2 cellular contexts compared by ENCODE assay signal in genomic region chrX:50941638-50942037, GRCh38.
TF ChIP-seq lines count a peak whose summit lies in the region.

No MANE protein-coding gene starts in this region.

TF ChIP-seq in HCT116, 20 proteins besides CTCF, POLR2A, EP300 and RAD21:
- TF ChIP-seq MAX (IDR thresholded peaks at IDR 0.05): 0 out of 2 replicates have a peak, but pooled peaks have one; percentile 17
- TF ChIP-seq ZFX (IDR thresholded peaks at IDR 0.05): no peak

TF ChIP-seq in HepG2, 621 proteins besides CTCF, POLR2A, EP300 and RAD21:
- no peak for TF ChIP-seq AGO1 (IDR thresholded peaks at IDR 0.05; ENCODE audit: low read depth, low read length, poor library complexity, severe bottlenecking)
- no peak for TF ChIP-seq HNRNPH1 (optimal IDR thresholded peaks at IDR 0.05; ENCODE audit: low read depth, low read length)
- no peak for TF ChIP-seq ZNF101 (CRISPR knock-in tag; IDR thresholded peaks at IDR 0.05; ENCODE audit: borderline replicate concordance, low read depth)
- TF ChIP-seq ZNF24 (IDR thresholded peaks at IDR 0.05): no peak
- no peak for TF ChIP-seq SOX13 (IDR thresholded peaks at IDR 0.05)
- no peak for TF ChIP-seq SOX13 (CRISPR knock-in tag; conservative IDR thresholded peaks at IDR 0.05 in 1 of 2, IDR thresholded peaks at IDR 0.05 in 1 of 2)
- no peak for TF ChIP-seq ZIK1 (CRISPR knock-in tag; IDR thresholded peaks at IDR 0.05; ENCODE audit: borderline replicate concordance, low read depth)
- no peak for TF ChIP-seq PHF21A (CRISPR knock-in tag; IDR thresholded peaks at IDR 0.05)
- no peak for TF ChIP-seq ZSCAN29 (CRISPR knock-in tag; conservative IDR thresholded peaks at IDR 0.05)
- TF ChIP-seq, protein P1, sequence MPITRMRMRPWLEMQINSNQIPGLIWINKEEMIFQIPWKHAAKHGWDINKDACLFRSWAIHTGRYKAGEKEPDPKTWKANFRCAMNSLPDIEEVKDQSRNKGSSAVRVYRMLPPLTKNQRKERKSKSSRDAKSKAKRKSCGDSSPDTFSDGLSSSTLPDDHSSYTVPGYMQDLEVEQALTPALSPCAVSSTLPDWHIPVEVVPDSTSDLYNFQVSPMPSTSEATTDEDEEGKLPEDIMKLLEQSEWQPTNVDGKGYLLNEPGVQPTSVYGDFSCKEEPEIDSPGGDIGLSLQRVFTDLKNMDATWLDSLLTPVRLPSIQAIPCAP (CRISPR knock-in tag; IDR thresholded peaks at IDR 0.05; ENCODE audit: low read depth): no peak
- TF ChIP-seq KLF6 (CRISPR knock-in tag; IDR thresholded peaks at IDR 0.05): no peak
- TF ChIP-seq NFKBIZ (CRISPR knock-in tag; IDR thresholded peaks at IDR 0.05): no peak
- no peak for TF ChIP-seq ZNF768 (CRISPR knock-in tag; IDR thresholded peaks at IDR 0.05)
- no peak for TF ChIP-seq SPEN (CRISPR knock-in tag; IDR thresholded peaks at IDR 0.05; ENCODE audit: low read depth)
- TF ChIP-seq NAIF1 (CRISPR knock-in tag; IDR thresholded peaks at IDR 0.05; ENCODE audit: borderline replicate concordance): no peak
